Comparison of ENCODE assay signal across 8 cellular contexts in genomic region chr21:26389971-26390641, GRCh38.
DNase-seq lines count a peak whose midpoint lies in the region; ATAC-seq and TF ChIP-seq lines count a peak whose summit lies in the region.

No MANE protein-coding gene starts in this region.

- in situ Hi-C loops in astrocyte of the spinal cord (cut with HindIII; ENCODE audit: low sequenced_read_pairs) = no loop called here

- H3K4me3 Mint-ChIP-seq in nephron progenitor cell = no peak overlapping the region

- ATAC-seq in GM18511 (IDR thresholded peaks at IDR 0.05; ENCODE audit: unreplicated experiment) = peak; percentile 83
- ATAC-seq in GM18868 (IDR thresholded peaks at IDR 0.05; ENCODE audit: unreplicated experiment) = no peak
- no peak for ATAC-seq in HG03457 (IDR thresholded peaks at IDR 0.05; ENCODE audit: unreplicated experiment)

- DNase-seq in LoVo (ENCODE audit: low spot score) = peak; percentile 74
- DNase-seq in astrocyte of the spinal cord (ENCODE audit: low read depth, low spot score) = peak; percentile 56
- no peak for DNase-seq in nephron progenitor cell
- no peak for DNase-seq in NCI-H146 (lab: John Stamatoyannopoulos, UW)
- DNase-seq in activated CD8-positive, alpha-beta memory T cell treated with anti-CD3 and anti-CD28 coated beads for 24 hours = no peak

- peaks cover 29% of the 10 kb centered on the region for H3K4me1 Mint-ChIP-seq in nephron progenitor cell

- TF ChIP-seq CTCF in astrocyte of the spinal cord (IDR thresholded peaks at IDR 0.05; ENCODE audit: low read depth, low read length) (no peak), nephron progenitor cell (IDR thresholded peaks at IDR 0.05) (no peak)

- H3K27me3 Mint-ChIP-seq in nephron progenitor cell (ENCODE audit: low read depth, poor library complexity) = no peaks in the 10 kb centered on the region

- peak overlapping the region; percentile 92 for H3K27ac Mint-ChIP-seq in nephron progenitor cell

- no peaks in the 10 kb centered on the region for H3K9me3 Mint-ChIP-seq in nephron progenitor cell

- no peak overlapping the region for H3K4me3 ChIP-seq in astrocyte of the spinal cord (ENCODE audit: low read depth, low read length)

- no peaks in the 10 kb centered on the region for H3K36me3 Mint-ChIP-seq in nephron progenitor cell (ENCODE audit: low read depth)

Comparison
In these comparisons a context has a peak if more than half of its experiments do, and no peak if none do; other contexts are left out.
1. DNase-seq: peak in LoVo (single experiment) and astrocyte of the spinal cord (single experiment); none in nephron progenitor cell (single experiment), NCI-H146 (single experiment) and activated CD8-positive, alpha-beta memory T cell treated with anti-CD3 and anti-CD28 coated beads for 24 hours (single experiment).